In genomic region chr14:103551338-103551762, GRCh38 we compare ENCODE assay signal across 13 cellular contexts. TPM values are rescaled to one million over a fixed set of nuclear protein-coding genes. Genes with fewer than 3 reads are reported as not detected.
DNase-seq lines count a peak whose midpoint lies in the region; ATAC-seq, FAIRE-seq and TF ChIP-seq lines count a peak whose summit lies in the region.
"Had no signal": no experiment of that assay in that cellular context is flagged by ENCODE, and none has a peak within 500 bp of the region (broad histone marks: within the 10 kb centered on the region; RNA-seq: fewer than 3 reads in every experiment).

No MANE protein-coding gene starts in this region.

- TF ChIP-seq EP300 in HepG2 (IDR thresholded peaks at IDR 0.05; ENCODE audit: low read depth in 2 of 2, low read length in 2 of 2) (no peak), HepG2 (CRISPR knock-in tag; IDR thresholded peaks at IDR 0.05; ENCODE audit: borderline replicate concordance) (no peak)

- intact Hi-C loops in dorsolateral prefrontal cortex (cut with DNase I) = no loop called here
- intact Hi-C loops in HepG2 (cut with micrococcal nuclease; ENCODE audit: unreplicated experiment) = no loop called here

- peaks cover 0 to 2% (median 0%) of the 10 kb centered on the region in 3 donors for H3K27me3 Mint-ChIP-seq in immature natural killer cell (ENCODE audit: low read depth in 3 of 3)
- H3K27me3 Mint-ChIP-seq: CD4-positive, CD25-positive, alpha-beta regulatory T cell; IgD-negative memory B cell had no signal

- ATAC-seq in HepG2 = no peak
- no peak for ATAC-seq in stimulated activated effector memory CD8-positive, alpha-beta T cell treated with anti-CD3 and anti-CD28 coated beads, Interleukin-12 subunit alpha, Interleukin-12 subunit beta, amount 100 ng/mL, for 72 hours

- H3K27ac ChIP-seq in dorsolateral prefrontal cortex (peak overlapping the region in 58 of 59 donors; percentile 46 to 99 (median 95)), HepG2 (ENCODE audit: extremely low read length, insufficient read depth, low read length) (no peak overlapping the region)

- H4K20me1 ChIP-seq in HepG2 (ENCODE audit: insufficient read depth, low read length) = no peaks in the 10 kb centered on the region

- no peak overlapping the region for H3K4me3 Mint-ChIP-seq in stimulated activated effector memory CD8-positive, alpha-beta T cell treated with anti-CD3 and anti-CD28 coated beads, Interleukin-12 subunit alpha, Interleukin-12 subunit beta, amount 100 ng/mL, for 72 hours
- no peak overlapping the region for H3K4me3 Mint-ChIP-seq in immature natural killer cell
- H3K4me3 Mint-ChIP-seq: CD4-positive, CD25-positive, alpha-beta regulatory T cell had no signal

- FAIRE-seq in HepG2 (lab: Jason Lieb, UNC) (no peak), frontal cortex (lab: Jason Lieb, UNC) (no peak)
- FAIRE-seq: GM19239 had no signal

- POLR2A ChIA-PET in HepG2 (lab: Yijun Ruan, JAX) = interaction anchor here (3.0 kb wide), 1 partner anchor 23 kb away, joined by 21 read pairs; the partner anchor contains the start of gene TRMT61A

- no peaks in the 10 kb centered on the region for H3K36me3 ChIP-seq in H7 (replicated peaks; ENCODE audit: control insufficient read depth, insufficient read depth, low read length)
- H3K36me3 ChIP-seq in HepG2 (replicated peaks in 1 of 2; ENCODE audit: control insufficient read depth in 1 of 2, insufficient read depth in 2 of 2, low read length in 2 of 2) = no peaks in the 10 kb centered on the region

- no peaks in the 10 kb centered on the region for H3K9me3 Mint-ChIP-seq in stimulated activated effector memory CD8-positive, alpha-beta T cell treated with anti-CD3 and anti-CD28 coated beads, Interleukin-12 subunit alpha, Interleukin-12 subunit beta, amount 100 ng/mL, for 72 hours
- no peaks in the 10 kb centered on the region for H3K9me3 Mint-ChIP-seq in immature natural killer cell
- H3K9me3 Mint-ChIP-seq: CD4-positive, CD25-positive, alpha-beta regulatory T cell; IgD-negative memory B cell had no signal

- H3K79me2 ChIP-seq in HepG2 (ENCODE audit: insufficient read depth, low read length) = peaks cover under 1% of the 10 kb centered on the region

- peaks cover 20% of the 10 kb centered on the region for H3K4me1 Mint-ChIP-seq in stimulated activated effector memory CD8-positive, alpha-beta T cell treated with anti-CD3 and anti-CD28 coated beads, Interleukin-12 subunit alpha, Interleukin-12 subunit beta, amount 100 ng/mL, for 72 hours
- peaks cover 9 to 13% of the 10 kb centered on the region in 2 donors for H3K4me1 Mint-ChIP-seq in immature natural killer cell

- DNase-seq in H7 = peak; percentile 68
- DNase-seq in dorsolateral prefrontal cortex = peak in 2 of 10 donors; percentile 60 to 71
- DNase-seq in HepG2 (ENCODE audit: low spot score) = no peak
- no peak for DNase-seq in stimulated activated effector memory CD8-positive, alpha-beta T cell treated with anti-CD3 and anti-CD28 coated beads, Interleukin-12 subunit alpha, Interleukin-12 subunit beta, amount 100 ng/mL, for 72 hours (ENCODE audit: low spot score in 2 of 2)
- DNase-seq in immature natural killer cell = no peak
- DNase-seq in GM13976 (ENCODE audit: low spot score) = no peak
- no peak for DNase-seq in frontal cortex (ENCODE audit: low spot score in 2 of 2)
- DNase-seq in NCI-H510A treated with DMSO at 0.1 percent for 48 hours (lab: John Stamatoyannopoulos, UW) = no peak
- DNase-seq: activated CD4-positive, alpha-beta T cell treated with anti-CD3 and anti-CD28 coated beads, Interleukin-2, amount 50 U/mL, for 1 hour; CD4-positive, CD25-positive, alpha-beta regulatory T cell; stimulated activated CD4-positive, alpha-beta T cell treated with anti-CD3 and anti-CD28 coated beads, Interleukin-4, amount 100 ng/mL, for 4 hours had no signal

- no peak overlapping the region for H3K9ac ChIP-seq in HepG2 (ENCODE audit: insufficient read depth, low read depth, low read length)

- H3K4me3 ChIP-seq in H7 (ENCODE audit: insufficient read depth, low read depth, low read length) (no peak overlapping the region), dorsolateral prefrontal cortex (peak overlapping the region in 2 of 59 donors; percentile 4 to 9), HepG2 (replicated peaks in 1 of 3; ENCODE audit: insufficient read depth in 1 of 3, low read depth in 2 of 3, low read length in 3 of 3) (no peak overlapping the region)

- no peak overlapping the region for H3K4me2 ChIP-seq in HepG2 (ENCODE audit: low read depth, low read length)

- H3K9me3 ChIP-seq in HepG2 (ENCODE audit: low read length) = no peaks in the 10 kb centered on the region

- no peak for TF ChIP-seq CTCF in dorsolateral prefrontal cortex (IDR thresholded peaks at IDR 0.05 in 54 of 56, conservative IDR thresholded peaks at IDR 0.05 in 2 of 56; ENCODE audit: low read depth in 1 of 56, partially characterized antibody in 56 of 56)
- TF ChIP-seq CTCF in HepG2 (CRISPR knock-in tag; IDR thresholded peaks at IDR 0.05) = no peak
- TF ChIP-seq CTCF in GM13976 (IDR thresholded peaks at IDR 0.05; ENCODE audit: borderline replicate concordance, control extremely low read depth, extremely low read depth, insufficient read depth, missing control alignments) = no peak

- no peak for TF ChIP-seq POLR2A in HepG2 (IDR thresholded peaks at IDR 0.05; ENCODE audit: insufficient read depth in 1 of 2, low read depth in 2 of 2, low read length in 2 of 2)

- BruUV-seq in HepG2 (replicated peaks; lab: Mats Ljungman, UMichigan) = no TSS peak

- H3K27me3 ChIP-seq in H7 (ENCODE audit: control insufficient read depth, insufficient read depth, low read length) = no peaks in the 10 kb centered on the region
- no peaks in the 10 kb centered on the region for H3K27me3 ChIP-seq in dorsolateral prefrontal cortex
- no peaks in the 10 kb centered on the region for H3K27me3 ChIP-seq in HepG2 (ENCODE audit: control insufficient read depth in 1 of 2, insufficient read depth in 2 of 2, low read length in 2 of 2)

- peaks cover 21% of the 10 kb centered on the region for H3K4me1 ChIP-seq in HepG2 (ENCODE audit: insufficient read depth, low read length)

- H2AFZ ChIP-seq in HepG2 (ENCODE audit: low read length) = no peak overlapping the region

- H3K27ac Mint-ChIP-seq in stimulated activated effector memory CD8-positive, alpha-beta T cell treated with anti-CD3 and anti-CD28 coated beads, Interleukin-12 subunit alpha, Interleukin-12 subunit beta, amount 100 ng/mL, for 72 hours = peak overlapping the region; percentile 26
- peak overlapping the region in 1 of 6 donors; percentile 11 for H3K27ac Mint-ChIP-seq in immature natural killer cell

- WGBS in HepG2 (ENCODE audit: low lambda C conversion rate) = 93% methylated on average over 6 of the region's 17 CpGs

- no peak for TF ChIP-seq RAD21 in HepG2 (CRISPR knock-in tag; IDR thresholded peaks at IDR 0.05)

- in situ Hi-C loops in HepG2 (cut with HindIII; ENCODE audit: extremely low pct_ligation_motif_present, low pct_unique_long_range_greater_than_20kb) = no loop called here
- in situ Hi-C loops in GM13976 (cut with MboI; ENCODE audit: low sequenced_read_pairs, unreplicated experiment) = no loop called here

- CTCF ChIA-PET in HepG2 (lab: Yijun Ruan, JAX; ENCODE audit: low intra/inter-chr PET ratio, low total read pairs) = no interaction called here

- peaks cover 18% of the 10 kb centered on the region for H3K36me3 Mint-ChIP-seq in stimulated activated effector memory CD8-positive, alpha-beta T cell treated with anti-CD3 and anti-CD28 coated beads, Interleukin-12 subunit alpha, Interleukin-12 subunit beta, amount 100 ng/mL, for 72 hours
- H3K36me3 Mint-ChIP-seq in immature natural killer cell = peaks cover 0 to 5% (median 0%) of the 10 kb centered on the region in 3 donors
- H3K36me3 Mint-ChIP-seq: IgD-negative memory B cell had no signal

RNA-seq across cellular contexts. Expression of gene BAG5, which starts 11.1 kb away (rescaled TPM):
- 16.6 and 17.7 TPM in 2 replicates for total RNA-seq in H7 (2014; rRNA removed; shearing (Covaris generic))
- total RNA-seq in dorsolateral prefrontal cortex = 10 to 100 TPM; 25.3 to 45.6 (median 35.3) TPM
- total RNA-seq in HepG2 (2016; rRNA removed; fragmentation: Illumina TruSeq; extraction: Trizol) = 21.0 and 34.8 TPM in 2 replicates
- total RNA-seq in HepG2 (2016; cell fraction: cytosol; rRNA removed; fragmentation: Illumina TruSeq; extraction: Trizol; ENCODE audit: low read depth) = 2.3 and 2.5 TPM in 2 replicates
- 21.9 and 34.1 TPM in 2 replicates for total RNA-seq in HepG2 (2016; cell fraction: insoluble cytoplasmic fraction; rRNA removed; fragmentation: Illumina TruSeq; extraction: Trizol)
- 11.4 and 14.2 TPM in 2 replicates for total RNA-seq in HepG2 (2016; cell fraction: membrane; rRNA removed; fragmentation: Illumina TruSeq; extraction: Trizol)
- 14.8 and 16.2 TPM in 2 replicates for total RNA-seq in HepG2 (2016; cell fraction: nucleus; rRNA removed; fragmentation: Illumina TruSeq; extraction: Trizol)
- polyA plus RNA-seq in HepG2 (2011; rRNA removed) = 3.0 and 3.5 TPM in 2 replicates
- 2.5 and 3.9 TPM in 2 replicates for polyA plus RNA-seq in HepG2 (2011; cell fraction: cytosol; rRNA removed)
- polyA plus RNA-seq in HepG2 (2011; cell fraction: nucleus; rRNA removed) = 3.3 and 3.7 TPM in 2 replicates
- polyA plus RNA-seq in HepG2 (2012) = 7.9 and 9.3 TPM in 2 replicates
- 1.0 and 1.3 TPM in 2 replicates for polyA plus RNA-seq in HepG2 (2016; cell fraction: cytosol; fragmentation: Illumina TruSeq; extraction: Trizol; ENCODE audit: low read depth)
- 16.8 and 20.0 TPM in 2 replicates for polyA plus RNA-seq in HepG2 (2016; cell fraction: insoluble cytoplasmic fraction; fragmentation: Illumina TruSeq; extraction: Trizol; ENCODE audit: low read depth)
- 5.3 and 6.2 TPM in 2 replicates for polyA plus RNA-seq in HepG2 (2016; cell fraction: membrane; fragmentation: Illumina TruSeq; extraction: Trizol; ENCODE audit: low read depth)
- 13.8 and 14.6 TPM in 2 replicates for polyA plus RNA-seq in HepG2 (2016; cell fraction: nucleus; fragmentation: Illumina TruSeq; extraction: Trizol; ENCODE audit: insufficient read depth, low read depth)
- 5.3 and 11.8 TPM in 2 replicates for polyA minus RNA-seq in HepG2 (2011; rRNA and poly(A)+ RNA removed; ENCODE audit: low replicate concordance)
- polyA minus RNA-seq in HepG2 (2011; cell fraction: cytosol; rRNA and poly(A)+ RNA removed) = 7.2 and 8.6 TPM in 2 replicates
- polyA minus RNA-seq in HepG2 (2011; cell fraction: nucleus; rRNA and poly(A)+ RNA removed) = 9.8 and 9.9 TPM in 2 replicates
- polyA plus RNA-seq in immature natural killer cell = 10 to 100 TPM; 23.5 to 58.7 (median 36.5) TPM
- 51.4 TPM for total RNA-seq in frontal cortex

RNA-seq across cellular contexts. Expression of gene COA8, which starts 11.4 kb away (rescaled TPM):
- 15.8 and 17.4 TPM in 2 replicates for total RNA-seq in H7 (2014; rRNA removed; shearing (Covaris generic))
- 10 to 100 TPM; 21.7 to 47.0 (median 35.6) TPM for total RNA-seq in dorsolateral prefrontal cortex
- total RNA-seq in HepG2 (2016; rRNA removed; fragmentation: Illumina TruSeq; extraction: Trizol) = 25.1 and 25.2 TPM in 2 replicates
- total RNA-seq in HepG2 (2016; cell fraction: cytosol; rRNA removed; fragmentation: Illumina TruSeq; extraction: Trizol; ENCODE audit: low read depth) = 29.4 and 38.9 TPM in 2 replicates
- total RNA-seq in HepG2 (2016; cell fraction: insoluble cytoplasmic fraction; rRNA removed; fragmentation: Illumina TruSeq; extraction: Trizol) = 25.7 and 29.2 TPM in 2 replicates
- total RNA-seq in HepG2 (2016; cell fraction: membrane; rRNA removed; fragmentation: Illumina TruSeq; extraction: Trizol) = 46.6 and 48.0 TPM in 2 replicates
- 11.0 and 15.0 TPM in 2 replicates for total RNA-seq in HepG2 (2016; cell fraction: nucleus; rRNA removed; fragmentation: Illumina TruSeq; extraction: Trizol)
- 10.9 and 14.0 TPM in 2 replicates for polyA plus RNA-seq in HepG2 (2011; rRNA removed)
- polyA plus RNA-seq in HepG2 (2011; cell fraction: cytosol; rRNA removed) = 10.2 and 14.5 TPM in 2 replicates
- 2.6 and 3.1 TPM in 2 replicates for polyA plus RNA-seq in HepG2 (2011; cell fraction: nucleus; rRNA removed)
- polyA plus RNA-seq in HepG2 (2012) = 25.7 and 32.6 TPM in 2 replicates
- polyA plus RNA-seq in HepG2 (2016; cell fraction: cytosol; fragmentation: Illumina TruSeq; extraction: Trizol; ENCODE audit: low read depth) = 63.7 and 73.8 TPM in 2 replicates
- polyA plus RNA-seq in HepG2 (2016; cell fraction: insoluble cytoplasmic fraction; fragmentation: Illumina TruSeq; extraction: Trizol; ENCODE audit: low read depth) = 33.7 and 39.8 TPM in 2 replicates
- 52.0 and 59.9 TPM in 2 replicates for polyA plus RNA-seq in HepG2 (2016; cell fraction: membrane; fragmentation: Illumina TruSeq; extraction: Trizol; ENCODE audit: low read depth)
- polyA plus RNA-seq in HepG2 (2016; cell fraction: nucleus; fragmentation: Illumina TruSeq; extraction: Trizol; ENCODE audit: insufficient read depth, low read depth) = 21.5 and 21.7 TPM in 2 replicates
- 4.7 and 5.1 TPM in 2 replicates for polyA minus RNA-seq in HepG2 (2011; rRNA and poly(A)+ RNA removed; ENCODE audit: low replicate concordance)
- 3.6 and 6.4 TPM in 2 replicates for polyA minus RNA-seq in HepG2 (2011; cell fraction: cytosol; rRNA and poly(A)+ RNA removed)
- 10.1 and 11.3 TPM in 2 replicates for polyA minus RNA-seq in HepG2 (2011; cell fraction: nucleus; rRNA and poly(A)+ RNA removed)
- polyA plus RNA-seq in immature natural killer cell = 10 to 100 TPM; 60.6 to 87.5 (median 64.5) TPM
- 38.3 TPM for total RNA-seq in frontal cortex

RNA-seq across cellular contexts. Expression of gene TRMT61A, which starts 22.4 kb away (rescaled TPM):
- 13.4 and 14.1 TPM in 2 replicates for total RNA-seq in H7 (2014; rRNA removed; shearing (Covaris generic))
- total RNA-seq in dorsolateral prefrontal cortex (10 to 100 TPM in 119 of 120 experiments, 1 to 10 TPM in 1; 9.8 to 20.3 (median 14.3) TPM), HepG2 (2016; rRNA removed; fragmentation: Illumina TruSeq; extraction: Trizol) (12.2 and 13.6 TPM in 2 replicates), frontal cortex (4.9 TPM)
- 4.0 and 5.2 TPM in 2 replicates for total RNA-seq in HepG2 (2016; cell fraction: cytosol; rRNA removed; fragmentation: Illumina TruSeq; extraction: Trizol; ENCODE audit: low read depth)
- total RNA-seq in HepG2 (2016; cell fraction: insoluble cytoplasmic fraction; rRNA removed; fragmentation: Illumina TruSeq; extraction: Trizol) = 12.4 and 14.5 TPM in 2 replicates
- total RNA-seq in HepG2 (2016; cell fraction: membrane; rRNA removed; fragmentation: Illumina TruSeq; extraction: Trizol) = 8.3 and 9.6 TPM in 2 replicates
- 10.4 and 11.7 TPM in 2 replicates for total RNA-seq in HepG2 (2016; cell fraction: nucleus; rRNA removed; fragmentation: Illumina TruSeq; extraction: Trizol)
- polyA plus RNA-seq in HepG2 (2011; rRNA removed) (6.5 and 9.8 TPM in 2 replicates), immature natural killer cell (1 to 10 TPM; 1.4 to 7.7 (median 5.0) TPM)
- 6.4 and 11.5 TPM in 2 replicates for polyA plus RNA-seq in HepG2 (2011; cell fraction: cytosol; rRNA removed)
- 26.1 and 31.2 TPM in 2 replicates for polyA plus RNA-seq in HepG2 (2011; cell fraction: nucleus; rRNA removed)
- 4.0 and 8.4 TPM in 2 replicates for polyA plus RNA-seq in HepG2 (2012)
- polyA plus RNA-seq in HepG2 (2016; cell fraction: cytosol; fragmentation: Illumina TruSeq; extraction: Trizol; ENCODE audit: low read depth) = 3.9 and 4.4 TPM in 2 replicates
- polyA plus RNA-seq in HepG2 (2016; cell fraction: insoluble cytoplasmic fraction; fragmentation: Illumina TruSeq; extraction: Trizol; ENCODE audit: low read depth) = 12.0 and 13.1 TPM in 2 replicates
- polyA plus RNA-seq in HepG2 (2016; cell fraction: membrane; fragmentation: Illumina TruSeq; extraction: Trizol; ENCODE audit: low read depth) = 6.7 and 7.2 TPM in 2 replicates
- 13.5 and 14.3 TPM in 2 replicates for polyA plus RNA-seq in HepG2 (2016; cell fraction: nucleus; fragmentation: Illumina TruSeq; extraction: Trizol; ENCODE audit: insufficient read depth, low read depth)
- polyA minus RNA-seq in HepG2 (2011; rRNA and poly(A)+ RNA removed; ENCODE audit: low replicate concordance) = 14.6 and 19.9 TPM in 2 replicates
- polyA minus RNA-seq in HepG2 (2011; cell fraction: cytosol; rRNA and poly(A)+ RNA removed) = 4.6 and 4.7 TPM in 2 replicates
- polyA minus RNA-seq in HepG2 (2011; cell fraction: nucleus; rRNA and poly(A)+ RNA removed) = 15.8 and 16.6 TPM in 2 replicates

RNA-seq across cellular contexts. Expression of gene CKB, which starts 28.7 kb away (rescaled TPM):
- 282 and 412 TPM in 2 replicates for total RNA-seq in H7 (2014; rRNA removed; shearing (Covaris generic))
- 1,000 to 10,000 TPM; 1,109 to 2,418 (median 1,592) TPM for total RNA-seq in dorsolateral prefrontal cortex
- 82.3 and 92.4 TPM in 2 replicates for total RNA-seq in HepG2 (2016; rRNA removed; fragmentation: Illumina TruSeq; extraction: Trizol)
- total RNA-seq in HepG2 (2016; cell fraction: cytosol; rRNA removed; fragmentation: Illumina TruSeq; extraction: Trizol; ENCODE audit: low read depth) = 35.0 and 38.6 TPM in 2 replicates
- total RNA-seq in HepG2 (2016; cell fraction: insoluble cytoplasmic fraction; rRNA removed; fragmentation: Illumina TruSeq; extraction: Trizol) = 77.0 and 90.7 TPM in 2 replicates
- 39.1 and 44.5 TPM in 2 replicates for total RNA-seq in HepG2 (2016; cell fraction: membrane; rRNA removed; fragmentation: Illumina TruSeq; extraction: Trizol)
- total RNA-seq in HepG2 (2016; cell fraction: nucleus; rRNA removed; fragmentation: Illumina TruSeq; extraction: Trizol) = 55.0 and 62.1 TPM in 2 replicates
- polyA plus RNA-seq in HepG2 (2011; rRNA removed) = 179 and 217 TPM in 2 replicates
- 94.2 and 257 TPM in 2 replicates for polyA plus RNA-seq in HepG2 (2011; cell fraction: cytosol; rRNA removed)
- 634 and 1,191 TPM in 2 replicates for polyA plus RNA-seq in HepG2 (2011; cell fraction: nucleus; rRNA removed)
- polyA plus RNA-seq in HepG2 (2012) = 136 and 210 TPM in 2 replicates
- 60.2 and 68.2 TPM in 2 replicates for polyA plus RNA-seq in HepG2 (2016; cell fraction: cytosol; fragmentation: Illumina TruSeq; extraction: Trizol; ENCODE audit: low read depth)
- 156 and 198 TPM in 2 replicates for polyA plus RNA-seq in HepG2 (2016; cell fraction: insoluble cytoplasmic fraction; fragmentation: Illumina TruSeq; extraction: Trizol; ENCODE audit: low read depth)
- 60.4 and 60.5 TPM in 2 replicates for polyA plus RNA-seq in HepG2 (2016; cell fraction: membrane; fragmentation: Illumina TruSeq; extraction: Trizol; ENCODE audit: low read depth)
- polyA plus RNA-seq in HepG2 (2016; cell fraction: nucleus; fragmentation: Illumina TruSeq; extraction: Trizol; ENCODE audit: insufficient read depth, low read depth) = 164 and 170 TPM in 2 replicates
- 111 and 125 TPM in 2 replicates for polyA minus RNA-seq in HepG2 (2011; rRNA and poly(A)+ RNA removed; ENCODE audit: low replicate concordance)
- polyA minus RNA-seq in HepG2 (2011; cell fraction: cytosol; rRNA and poly(A)+ RNA removed) = 96.8 and 156 TPM in 2 replicates
- polyA minus RNA-seq in HepG2 (2011; cell fraction: nucleus; rRNA and poly(A)+ RNA removed) = 34.2 and 39.0 TPM in 2 replicates
- 1 to 10 TPM in 2 of 3 donors, under 1 TPM in 1; 0.34 to 1.6 (median 1.1) TPM for polyA plus RNA-seq in immature natural killer cell
- total RNA-seq in frontal cortex = 260 TPM
